Comparison of ENCODE assay signal across 25 cellular contexts in genomic region chr22:37334461-37334858, GRCh38. TPM values are rescaled to one million over a fixed set of nuclear protein-coding genes. Genes with fewer than 3 reads are reported as not detected.
DNase-seq lines count a peak whose midpoint lies in the region; ATAC-seq, FAIRE-seq and TF ChIP-seq lines count a peak whose summit lies in the region.
"Had no signal": no experiment of that assay in that cellular context is flagged by ENCODE, and none has a peak within 500 bp of the region (broad histone marks: within the 10 kb centered on the region; RNA-seq: fewer than 3 reads in every experiment).

No MANE protein-coding gene starts in this region.

- H3K36me3 ChIP-seq in BLaER1 treated with 17β-estradiol and CSF1 and Interleukin-3, amounts not matched to agents 10 nM and 100 nM: no peaks in the 10 kb centered on the region
- H3K36me3 ChIP-seq in HUES48 (ENCODE audit: control insufficient read depth, insufficient read depth, low read length) (no peaks in the 10 kb centered on the region), bronchial epithelial cell (ENCODE audit: control insufficient read depth, insufficient read depth, low read length) (no peaks in the 10 kb centered on the region), right lobe of liver (no peaks in the 10 kb centered on the region)
- H3K36me3 ChIP-seq: colonic mucosa, SJSA1, transverse colon had no signal

- no peak for FAIRE-seq in bronchial epithelial cell (lab: Jason Lieb, UNC)
- FAIRE-seq: kidney had no signal

- TF ChIP-seq CTCF in bronchial epithelial cell (IDR thresholded peaks at IDR 0.05; ENCODE audit: insufficient read depth, low read length, severe bottlenecking): no peak
- no peak for TF ChIP-seq CTCF in activated CD8-positive, alpha-beta T cell treated with anti-CD3 and anti-CD28 coated beads for 36 hours (IDR thresholded peaks at IDR 0.05)
- no peak for TF ChIP-seq CTCF in right lobe of liver (IDR thresholded peaks at IDR 0.05)

- H3K9ac ChIP-seq in BLaER1 treated with 17β-estradiol and CSF1 and Interleukin-3, amounts not matched to agents 10 nM and 100 nM: no peak overlapping the region
- no peak overlapping the region for H3K9ac ChIP-seq in HUES48 (ENCODE audit: low read depth, low read length)

- H4K20me1 ChIP-seq in BLaER1 treated with 17β-estradiol and CSF1 and Interleukin-3, amounts not matched to agents 10 nM and 100 nM: peaks cover 0 to 77% (median 4%) of the 10 kb centered on the region in 11 experiments; a peak in 8 of 22 replicates

- no peaks in the 10 kb centered on the region for H3K9me3 ChIP-seq in BLaER1 treated with 17β-estradiol and CSF1 and Interleukin-3, amounts not matched to agents 10 nM and 100 nM (replicated peaks in 1 of 11)
- H3K9me3 ChIP-seq in HUES48 (ENCODE audit: control insufficient read depth, insufficient read depth, low read length) (no peaks in the 10 kb centered on the region), right lobe of liver (no peaks in the 10 kb centered on the region)
- H3K9me3 ChIP-seq: colonic mucosa, SJSA1, transverse colon had no signal

- peaks cover 34 to 63% (median 49%) of the 10 kb centered on the region in 10 experiments for H3K4me1 ChIP-seq in BLaER1 treated with 17β-estradiol and CSF1 and Interleukin-3, amounts not matched to agents 10 nM and 100 nM
- peaks cover 7% of the 10 kb centered on the region; the same call in 1 of the 2 replicates for H3K4me1 ChIP-seq in HUES48 (ENCODE audit: control insufficient read depth, insufficient read depth, low read length)
- H3K4me1 ChIP-seq in right lobe of liver: no peaks in the 10 kb centered on the region
- H3K4me1 ChIP-seq: colonic mucosa had no signal

- H3K27me3 ChIP-seq in BLaER1 treated with 17β-estradiol and CSF1 and Interleukin-3, amounts not matched to agents 10 nM and 100 nM: peaks cover 57 to 79% (median 69%) of the 10 kb centered on the region in 11 experiments
- H3K27me3 ChIP-seq in HUES48 (ENCODE audit: control insufficient read depth, insufficient read depth, low read length): peaks cover 29% of the 10 kb centered on the region
- no peaks in the 10 kb centered on the region for H3K27me3 ChIP-seq in bronchial epithelial cell (ENCODE audit: control insufficient read depth, insufficient read depth, low read length)
- H3K27me3 ChIP-seq in right lobe of liver: no peaks in the 10 kb centered on the region

- no peak for TF ChIP-seq POLR2A in right lobe of liver (IDR thresholded peaks at IDR 0.05)

- H3K9me3 Mint-ChIP-seq in naive B cell: no peaks in the 10 kb centered on the region
- H3K9me3 Mint-ChIP-seq in activated CD8-positive, alpha-beta T cell treated with anti-CD3 and anti-CD28 coated beads for 36 hours: no peaks in the 10 kb centered on the region
- H3K9me3 Mint-ChIP-seq: mesothelial cell of epicardium; stimulated activated effector memory CD8-positive, alpha-beta T cell treated with anti-CD3 and anti-CD28 coated beads, Interleukin-12 subunit alpha, Interleukin-12 subunit beta, amount 100 ng/mL, for 72 hours had no signal

- intact Hi-C loops in activated CD8-positive, alpha-beta T cell treated with anti-CD3 and anti-CD28 coated beads for 36 hours (cut with micrococcal nuclease): no loop called here
- intact Hi-C loops in right lobe of liver (cut with DNase I): no loop called here

- ATAC-seq in naive B cell (ENCODE audit: low read depth in 2 of 2) (peak in 1 of 2 donors; percentile 27), right lobe of liver (no peak), GM21737 (IDR thresholded peaks at IDR 0.05; ENCODE audit: unreplicated experiment) (no peak)
- no peak for ATAC-seq in activated CD8-positive, alpha-beta T cell treated with anti-CD3 and anti-CD28 coated beads for 36 hours
- ATAC-seq: activated CD8-positive, alpha-beta memory T cell treated with anti-CD3 and anti-CD28 coated beads, Interleukin-2, amount 10 ng/mL, durations not matched to agents 7 days and 5 days; stimulated activated effector memory CD8-positive, alpha-beta T cell treated with anti-CD3 and anti-CD28 coated beads, Interleukin-12 subunit alpha, Interleukin-12 subunit beta, amount 100 ng/mL, for 72 hours had no signal

- 1% methylated on average over 17 of the region's 42 CpGs for WGBS in right lobe of liver (ENCODE audit: insufficient coverage, low coverage, low lambda C conversion rate, missing lambda C conversion rate)

- no peak for DNase-seq in bronchial epithelial cell (ENCODE audit: low read depth)
- no peak for DNase-seq in naive B cell
- no peak for DNase-seq in activated CD8-positive, alpha-beta T cell treated with anti-CD3 and anti-CD28 coated beads for 36 hours
- DNase-seq in right lobe of liver: no peak
- DNase-seq in stimulated activated naive CD4-positive, alpha-beta T cell treated with Interleukin-2 at 50 U/mL for 16 hours (lab: John Stamatoyannopoulos, UW): no peak
- DNase-seq: activated CD4-positive, alpha-beta T cell treated with anti-CD3 and anti-CD28 coated beads for 1 hour; activated CD8-positive, alpha-beta memory T cell treated with anti-CD3 and anti-CD28 coated beads, Interleukin-2, amount 10 ng/mL, durations not matched to agents 7 days and 5 days; colonic mucosa; DMS79; KBM-7; kidney; NCI-H1105 treated with DMSO at 0.1 percent for 48 hours; NCI-H226; T-helper 9 cell; transverse colon had no signal

- no peak overlapping the region for H3K27ac ChIP-seq in BLaER1 treated with 17β-estradiol and CSF1 and Interleukin-3, amounts not matched to agents 10 nM and 100 nM
- H3K27ac ChIP-seq in HUES48 (ENCODE audit: low read depth, low read length): no peak overlapping the region
- H3K27ac ChIP-seq in right lobe of liver: no peak overlapping the region
- H3K27ac ChIP-seq: colonic mucosa, SJSA1, transverse colon had no signal

- POLR2A ChIA-PET in activated CD8-positive, alpha-beta T cell treated with anti-CD3 and anti-CD28 coated beads for 36 hours (lab: Charles Lee): interaction anchor here (0.6 kb wide), 1 partner anchor 16 kb away, joined by 3 read pairs; no protein-coding TSS in a partner anchor

- peaks cover 12 to 23% (median 19%) of the 10 kb centered on the region in 3 donors for H3K4me1 Mint-ChIP-seq in naive B cell
- peaks cover 10% of the 10 kb centered on the region for H3K4me1 Mint-ChIP-seq in activated CD8-positive, alpha-beta T cell treated with anti-CD3 and anti-CD28 coated beads for 36 hours (ENCODE audit: low read depth)

- H3K4me3 ChIP-seq in BLaER1 treated with 17β-estradiol and CSF1 and Interleukin-3, amounts not matched to agents 10 nM and 100 nM: peak overlapping the region in 1 of 10 experiments; percentile 38; a peak in 1 of 20 replicates
- H3K4me3 ChIP-seq in HUES48 (ENCODE audit: low read depth, low read length) (peak overlapping the region; percentile 64), bronchial epithelial cell (ENCODE audit: low read depth, low read length) (peak overlapping the region; percentile 5), right lobe of liver (no peak overlapping the region)
- H3K4me3 ChIP-seq: colonic mucosa, SJSA1, smooth muscle cell, transverse colon had no signal

- peak overlapping the region in 7 of 11 experiments; percentile 23 to 66 (median 52); a peak in 6 of 22 replicates for H3K4me2 ChIP-seq in BLaER1 treated with 17β-estradiol and CSF1 and Interleukin-3, amounts not matched to agents 10 nM and 100 nM

- no peak overlapping the region for H3K27ac Mint-ChIP-seq in naive B cell
- no peak overlapping the region for H3K27ac Mint-ChIP-seq in activated CD8-positive, alpha-beta T cell treated with anti-CD3 and anti-CD28 coated beads for 36 hours
- H3K27ac Mint-ChIP-seq: activated CD8-positive, alpha-beta memory T cell treated with anti-CD3 and anti-CD28 coated beads, Interleukin-2, amount 10 ng/mL, durations not matched to agents 7 days and 5 days; CD14-positive monocyte; mesothelial cell of epicardium; stimulated activated effector memory CD8-positive, alpha-beta T cell treated with anti-CD3 and anti-CD28 coated beads, Interleukin-12 subunit alpha, Interleukin-12 subunit beta, amount 100 ng/mL, for 72 hours had no signal

- CTCF ChIA-PET in activated CD8-positive, alpha-beta T cell treated with anti-CD3 and anti-CD28 coated beads for 36 hours (lab: Charles Lee): interaction anchor here (0.7 to 2.4 kb wide), 8 partner anchors 10 to 232 kb away, joined by 3 to 16 read pairs (median 4); no protein-coding TSS in a partner anchor

- peak overlapping the region in 6 of 8 donors; percentile 49 to 80 (median 65) for H3K4me3 Mint-ChIP-seq in naive B cell
- no peak overlapping the region for H3K4me3 Mint-ChIP-seq in activated CD8-positive, alpha-beta T cell treated with anti-CD3 and anti-CD28 coated beads for 36 hours
- H3K4me3 Mint-ChIP-seq: activated CD8-positive, alpha-beta memory T cell treated with anti-CD3 and anti-CD28 coated beads, Interleukin-2, amount 10 ng/mL, durations not matched to agents 7 days and 5 days had no signal

- no peaks in the 10 kb centered on the region for H3K36me3 Mint-ChIP-seq in naive B cell
- H3K36me3 Mint-ChIP-seq in activated CD8-positive, alpha-beta T cell treated with anti-CD3 and anti-CD28 coated beads for 36 hours (ENCODE audit: low read depth): no peaks in the 10 kb centered on the region
- H3K36me3 Mint-ChIP-seq: activated CD8-positive, alpha-beta memory T cell treated with anti-CD3 and anti-CD28 coated beads, Interleukin-2, amount 10 ng/mL, durations not matched to agents 7 days and 5 days; mesothelial cell of epicardium; stimulated activated effector memory CD8-positive, alpha-beta T cell treated with anti-CD3 and anti-CD28 coated beads, Interleukin-12 subunit alpha, Interleukin-12 subunit beta, amount 100 ng/mL, for 72 hours had no signal

- H3K27me3 Mint-ChIP-seq in naive B cell: peaks cover 33 to 91% (median 64%) of the 10 kb centered on the region in 3 donors
- H3K27me3 Mint-ChIP-seq in activated CD8-positive, alpha-beta T cell treated with anti-CD3 and anti-CD28 coated beads for 36 hours: peaks cover 40% of the 10 kb centered on the region

RNA-seq across cellular contexts. Expression of gene CYTH4, which starts 52.2 kb away (rescaled TPM):
- total RNA-seq in bronchial epithelial cell (not detected in 2 replicates), right lobe of liver (10 to 100 TPM in 1 of 6 experiments, 1 to 10 TPM in 5; 2.9 to 12.8 (median 4.0) TPM)
- polyA plus RNA-seq in naive B cell (ENCODE audit: low read depth in 6 of 6): 10 to 100 TPM; 29.3 to 74.9 (median 46.1) TPM
- 10 to 100 TPM; 33.2 to 33.4 TPM for total RNA-seq in activated CD8-positive, alpha-beta T cell treated with anti-CD3 and anti-CD28 coated beads for 36 hours
- total RNA-seq: epithelial cell of proximal tubule, mesothelial cell of epicardium, osteocyte, smooth muscle cell had no signal
- polyA plus RNA-seq: smooth muscle cell had no signal

Comparison
In these comparisons a context has a peak if more than half of its experiments do, and no peak if none do; other contexts are left out.
1. H3K4me3 ChIP-seq: peak in HUES48 (single experiment) and bronchial epithelial cell (single experiment); none in right lobe of liver (0 of 3).